In the genomic region with DNA sequence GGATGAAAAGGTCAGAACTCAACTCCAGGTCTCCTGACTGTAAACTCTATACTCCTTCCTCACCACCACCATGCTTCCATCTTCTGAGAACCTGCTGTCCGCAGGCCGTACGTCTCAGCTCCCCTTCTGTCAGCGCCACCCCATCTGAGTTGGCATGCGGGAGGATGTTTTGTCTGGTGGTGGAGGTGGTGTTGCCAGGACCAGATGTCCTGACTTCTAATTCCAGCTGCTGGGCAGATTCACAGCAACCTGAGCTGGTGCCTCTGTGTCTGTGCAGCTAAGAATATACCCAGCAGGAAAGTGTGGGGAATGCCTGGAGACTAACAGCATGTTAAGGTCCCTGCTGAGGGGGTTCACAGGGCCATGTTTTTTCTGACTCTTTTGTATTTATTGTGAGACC, we compare ENCODE assay signal across 30 cellular contexts. TPM values are rescaled to one million over a fixed set of nuclear protein-coding genes. Genes with fewer than 3 reads are reported as not detected.
"Had no signal": no experiment of that assay in that cellular context is flagged by ENCODE, and none has a peak within 500 bp of the region (broad histone marks: within the 10 kb centered on the region; RNA-seq: fewer than 3 reads in every experiment).

No MANE protein-coding gene starts in this region.

- H3K27me3 ChIP-seq: esophagus muscularis mucosa, heart right ventricle, left lung, pancreas, sigmoid colon, spleen, suprapubic skin, transverse colon, upper lobe of right lung, uterus had no signal

- H3K27ac ChIP-seq: coronary artery, esophagus muscularis mucosa, foreskin keratinocyte, heart right ventricle, left lung, pancreas, sigmoid colon, skin epidermis, spleen, suprapubic skin, transverse colon, upper lobe of right lung, uterus had no signal

- H3K9me3 ChIP-seq: esophagus muscularis mucosa, heart right ventricle, left lung, pancreas, sigmoid colon, spleen, suprapubic skin, transverse colon, upper lobe of right lung, uterus had no signal

- H3K4me1 ChIP-seq: esophagus muscularis mucosa, foreskin keratinocyte, left lung, pancreas, sigmoid colon, suprapubic skin, transverse colon, uterus had no signal

- H3K9me3 Mint-ChIP-seq: naive thymus-derived CD8-positive, alpha-beta T cell; stimulated activated naive CD8-positive, alpha-beta T cell treated with anti-CD3 and anti-CD28 coated beads, Interleukin-15, amount 100 ng/mL, for 72 hours had no signal

- DNase-seq: dermis blood vessel endothelial cell; effector memory CD4-positive, alpha-beta T cell; foreskin keratinocyte; glutamatergic neuron; heart right ventricle; hippocampal formation; left cardiac atrium; left lung; mesendoderm; midbrain; naive thymus-derived CD8-positive, alpha-beta T cell; nephron progenitor cell; pancreas; right cardiac atrium; sigmoid colon; spleen; stimulated activated CD4-positive, alpha-beta T cell treated with anti-CD3 and anti-CD28 coated beads, Interleukin-15, amount 100 ng/mL, for 24 hours; stimulated activated CD4-positive, alpha-beta T cell treated with anti-CD3 and anti-CD28 coated beads, Interleukin-2, amount 100 ng/mL, for 48 hours; stimulated activated naive CD4-positive, alpha-beta T cell; stimulated activated naive CD8-positive, alpha-beta T cell treated with anti-CD3 and anti-CD28 coated beads, Interleukin-15, amount 100 ng/mL, for 72 hours; transverse colon; upper lobe of right lung; uterus had no signal

- H3K4me3 ChIP-seq: coronary artery, esophagus muscularis mucosa, heart right ventricle, left lung, pancreas, sigmoid colon, skin epidermis, spleen, suprapubic skin, transverse colon, upper lobe of right lung, uterus had no signal

- H3K4me1 Mint-ChIP-seq: naive thymus-derived CD8-positive, alpha-beta T cell; stimulated activated naive CD8-positive, alpha-beta T cell treated with anti-CD3 and anti-CD28 coated beads, Interleukin-15, amount 100 ng/mL, for 72 hours had no signal

- H3K36me3 ChIP-seq: esophagus muscularis mucosa, heart right ventricle, left lung, pancreas, sigmoid colon, spleen, suprapubic skin, transverse colon, upper lobe of right lung, uterus had no signal

- H3K4me3 Mint-ChIP-seq: naive thymus-derived CD8-positive, alpha-beta T cell; nephron progenitor cell; stimulated activated naive CD8-positive, alpha-beta T cell treated with anti-CD3 and anti-CD28 coated beads, Interleukin-15, amount 100 ng/mL, for 72 hours had no signal

- H3K27ac Mint-ChIP-seq: naive thymus-derived CD8-positive, alpha-beta T cell; nephron progenitor cell; progenitor cell of endocrine pancreas; stimulated activated naive CD8-positive, alpha-beta T cell treated with anti-CD3 and anti-CD28 coated beads, Interleukin-15, amount 100 ng/mL, for 72 hours had no signal

- H3K36me3 Mint-ChIP-seq: naive thymus-derived CD8-positive, alpha-beta T cell had no signal

RNA-seq across cellular contexts. Expression of gene PLA1A, which starts 23.2 kb away (rescaled TPM):
- total RNA-seq: endothelial cell of umbilical vein; foreskin keratinocyte; naive thymus-derived CD8-positive, alpha-beta T cell; progenitor cell of endocrine pancreas had no signal
- polyA plus RNA-seq: fibroblast of lung; foreskin keratinocyte; naive thymus-derived CD8-positive, alpha-beta T cell had no signal
